Comparison of ENCODE assay signal across 8 cellular contexts in genomic region chr5:37774912-37775483, GRCh38.
A peak's percentile ranks its signal among the peaks of the same experiment; 100 is the strongest.
DNase-seq lines count a peak whose midpoint lies in the region; ATAC-seq and TF ChIP-seq lines count a peak whose summit lies in the region.

No MANE protein-coding gene starts in this region.

- no peak overlapping the region for H3K4me2 ChIP-seq in MM.1S (ENCODE audit: low read depth, low read length)

- H3K4me3 Mint-ChIP-seq in chondrocyte (ENCODE audit: unreplicated experiment) = no peak overlapping the region

- H3K4me1 ChIP-seq in MM.1S (ENCODE audit: low read length) = no peaks in the 10 kb centered on the region

- H2AFZ ChIP-seq in MM.1S (ENCODE audit: low read length) = no peak overlapping the region

- TF ChIP-seq CTCF in MM.1S (IDR thresholded peaks at IDR 0.05; ENCODE audit: low read length) (peak; percentile 85), chondrocyte (IDR thresholded peaks at IDR 0.05) (peak; percentile 79), retinal pigment epithelial cell (conservative IDR thresholded peaks at IDR 0.05; ENCODE audit: low read depth, low read length) (peak; percentile 65)

- no peaks in the 10 kb centered on the region for H3K79me2 ChIP-seq in MM.1S (ENCODE audit: low read length)

- H3K4me1 Mint-ChIP-seq in chondrocyte (ENCODE audit: low read depth) = peaks cover 45% of the 10 kb centered on the region

- no peaks in the 10 kb centered on the region for H3K36me3 Mint-ChIP-seq in chondrocyte (ENCODE audit: low read depth)

- no peaks in the 10 kb centered on the region for H4K20me1 ChIP-seq in MM.1S (ENCODE audit: insufficient read depth, low read length)

- no peak overlapping the region for H3K27ac ChIP-seq in MM.1S (ENCODE audit: low read length)

- no peak overlapping the region for H3K4me3 ChIP-seq in MM.1S (ENCODE audit: low read length)
- H3K4me3 ChIP-seq in retinal pigment epithelial cell (ENCODE audit: low read length) = no peak overlapping the region

- H3K36me3 ChIP-seq in MM.1S (replicated peaks; ENCODE audit: insufficient read depth, low read length) = no peaks in the 10 kb centered on the region

- peaks cover 4% of the 10 kb centered on the region for H3K9me3 Mint-ChIP-seq in chondrocyte (ENCODE audit: low read depth)

- H3K9me3 ChIP-seq in MM.1S (replicated peaks; ENCODE audit: insufficient read depth, low read length) = no peaks in the 10 kb centered on the region

- no peaks in the 10 kb centered on the region for H3K9me2 ChIP-seq in MM.1S (replicated peaks; ENCODE audit: insufficient read depth, low read length)

- DNase-seq in NOMO-1 treated with DMSO at 0.1 percent for 48 hours (lab: John Stamatoyannopoulos, UW; ENCODE audit: unreplicated experiment) (peak; percentile 29), NOMO-1 treated with dmso at 0.1 percent for 144 hours (lab: John Stamatoyannopoulos, UW; ENCODE audit: unreplicated experiment) (no peak), MM.1S (peak; percentile 47), chondrocyte (ENCODE audit: low spot score) (no peak), retinal pigment epithelial cell (ENCODE audit: low read depth) (no peak), SW480 (ENCODE audit: low spot score) (no peak), epidermal melanocyte (ENCODE audit: insufficient read length, low spot score) (no peak)

- no peak for ATAC-seq in HG03520 (IDR thresholded peaks at IDR 0.05; ENCODE audit: unreplicated experiment)

- H3K27ac Mint-ChIP-seq in chondrocyte (ENCODE audit: unreplicated experiment) = no peak overlapping the region

- no peaks in the 10 kb centered on the region for H3K27me3 Mint-ChIP-seq in chondrocyte (ENCODE audit: low read depth)

- H3K9ac ChIP-seq in MM.1S (ENCODE audit: low read length) = no peak overlapping the region

- H3K27me3 ChIP-seq in MM.1S (replicated peaks; ENCODE audit: insufficient read depth, low read length) = no peaks in the 10 kb centered on the region

- no peaks in the 10 kb centered on the region for H3F3A ChIP-seq in MM.1S (ENCODE audit: insufficient read depth, low read length)

Comparison
In these comparisons a context has a peak if more than half of its experiments do, and no peak if none do; other contexts are left out.
1. DNase-seq: peak in NOMO-1 treated with DMSO at 0.1 percent for 48 hours (single experiment) and MM.1S (single experiment); none in NOMO-1 treated with dmso at 0.1 percent for 144 hours (single experiment), chondrocyte (single experiment), retinal pigment epithelial cell (single experiment), SW480 (single experiment) and epidermal melanocyte (single experiment).
2. Peak in every context shown above with its lines, with median percentiles within 50 percentile points of each other: CTCF ChIP-seq.